In genomic region chr6:160088069-160088773, GRCh38 we compare ENCODE assay signal across 9 cellular contexts. TPM values are rescaled to one million over a fixed set of nuclear protein-coding genes. Genes with fewer than 3 reads are reported as not detected.
DNase-seq lines count a peak whose midpoint lies in the region; ATAC-seq, FAIRE-seq and TF ChIP-seq lines count a peak whose summit lies in the region.
"Had no signal": no experiment of that assay in that cellular context is flagged by ENCODE, and none has a peak within 500 bp of the region (broad histone marks: within the 10 kb centered on the region; RNA-seq: fewer than 3 reads in every experiment).

No MANE protein-coding gene starts in this region.

- 64 to 66% methylated on average over 13 of the region's 13 CpGs for WGBS in pancreas, 2 donors

- TF ChIP-seq CTCF in AG04450 (IDR thresholded peaks at IDR 0.05; ENCODE audit: low read depth, low read length) (peak; percentile 95), pancreas (IDR thresholded peaks at IDR 0.05) (peak in 2 of 4 donors; percentile 31 to 49)

- POLR2A ChIA-PET in AG04450 (lab: Yijun Ruan, JAX): interaction anchor here (0.5 to 1.3 kb wide), 7 partner anchors 10 to 431 kb away, joined by 3 to 6 read pairs (median 3); partner anchors contain the start of genes MRPL18, TCP1 and WTAP

- FAIRE-seq in H54 (lab: Jason Lieb, UNC) (no peak), pancreas (lab: Jason Lieb, UNC) (peak; percentile 23)

- H3K27me3 ChIP-seq in AG04450 (ENCODE audit: control insufficient read depth, insufficient read depth, low read length) (no peaks in the 10 kb centered on the region), pancreas (no peaks in the 10 kb centered on the region)

- no peaks in the 10 kb centered on the region for H3K9me3 ChIP-seq in AG04450 (ENCODE audit: control insufficient read depth, insufficient read depth, low read length)
- no peaks in the 10 kb centered on the region for H3K9me3 ChIP-seq in pancreas

- H3K4me1 ChIP-seq in pancreas: no peaks in the 10 kb centered on the region

- DNase-seq in AG04450 (ENCODE audit: low read depth, low spot score) (peak; percentile 76), H54 (ENCODE audit: insufficient read length, low spot score) (peak; percentile 72), T1000 (lab: John Stamatoyannopoulos, UW) (peak; percentile 54), foreskin melanocyte (peak; percentile 38), pancreas (peak in 4 of 6 donors; percentile 18 to 65 (median 35))

- H3K4me3 ChIP-seq in AG04450 (ENCODE audit: low read depth, low read length) (no peak overlapping the region), pancreas (no peak overlapping the region)

- peaks cover 8 to 79% (median 37%) of the 10 kb centered on the region in 3 donors for H3K36me3 ChIP-seq in pancreas

- CTCF ChIA-PET in AG04450 (lab: Charles Lee): interaction anchor here (0.5 to 7.7 kb wide), 47 partner anchors 8 to 945 kb away, joined by 3 to 186 read pairs (median 4); no protein-coding TSS in a partner anchor

- no peak for TF ChIP-seq POLR2A in H54 (IDR thresholded peaks at IDR 0.05; ENCODE audit: low read depth, low read length)

- intact Hi-C loops in pancreas (cut with DNase I): loop anchor here in 1 of 3 donors (10.0 kb wide), 1 partner anchor 367 kb away; no protein-coding TSS in a partner anchor

- ATAC-seq in pancreas (peak in 3 of 4 donors; percentile 80 to 82 (median 80)), GM18861 (IDR thresholded peaks at IDR 0.05; ENCODE audit: unreplicated experiment) (no peak), HG02852 (IDR thresholded peaks at IDR 0.05; ENCODE audit: unreplicated experiment) (no peak), GM19035 (IDR thresholded peaks at IDR 0.05; ENCODE audit: unreplicated experiment) (no peak)

- peak overlapping the region; percentile 47 for H3K27ac ChIP-seq in AG04450 (ENCODE audit: low read depth, low read length)
- no peak overlapping the region for H3K27ac ChIP-seq in pancreas

RNA-seq across cellular contexts. Expression of gene SLC22A1, which starts 33.4 kb away (rescaled TPM):
- 0.10 and 0.36 TPM in 2 replicates for polyA plus RNA-seq in AG04450 (2011; rRNA removed)
- 1.1 and 1.2 TPM in 2 replicates for polyA minus RNA-seq in AG04450 (2011; rRNA and poly(A)+ RNA removed)
- 1 to 10 TPM in 3 of 6 donors, under 1 TPM in 3; 0.59 to 2.5 (median 1.2) TPM for total RNA-seq in pancreas
- polyA plus RNA-seq in pancreas: under 1 TPM; 0.53 to 0.80 TPM
- total RNA-seq: glomerular endothelial cell had no signal

Comparison
In these comparisons a context has a peak if more than half of its experiments do, and no peak if none do; other contexts are left out.
1. ATAC-seq: peak in pancreas (3 of 4); none in GM18861 (single experiment), HG02852 (single experiment) and GM19035 (single experiment).
2. Peak in every context shown above with its lines, with median percentiles within 50 percentile points of each other: DNase-seq.